In the genomic region with DNA sequence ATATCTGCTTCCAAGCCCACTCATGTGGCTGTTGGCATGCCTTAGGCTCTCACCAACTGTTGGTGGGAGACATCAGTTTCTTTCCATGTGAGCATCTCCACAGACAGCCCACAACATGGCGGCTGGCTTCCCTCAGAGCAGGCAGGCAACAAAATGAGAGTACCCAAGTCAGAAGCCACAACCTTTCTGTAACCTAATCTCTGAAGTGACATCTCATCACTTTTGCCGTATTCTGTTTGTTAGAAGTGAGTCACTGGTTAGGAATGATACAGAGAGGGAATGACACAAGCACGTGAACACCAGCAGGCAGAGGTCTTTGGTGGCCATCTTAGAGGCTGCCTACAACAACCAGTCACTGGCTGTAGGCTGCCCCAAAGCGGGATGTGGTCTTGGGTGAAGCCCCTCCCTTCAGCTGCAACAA, we compare ENCODE assay signal across 12 cellular contexts.
DNase-seq lines count a peak whose midpoint lies in the region; ATAC-seq and TF ChIP-seq lines count a peak whose summit lies in the region.
"Had no signal": no experiment of that assay in that cellular context is flagged by ENCODE, and none has a peak within 500 bp of the region (broad histone marks: within the 10 kb centered on the region; RNA-seq: fewer than 3 reads in every experiment).

No MANE protein-coding gene starts in this region.

- CTCF ChIA-PET in activated CD4-positive, alpha-beta memory T cell treated with anti-CD3 and anti-CD28 coated beads for 36 hours (lab: Charles Lee) = no interaction called here

- H3K36me3 Mint-ChIP-seq in natural killer cell treated with Interleukin-12 subunit alpha and Interleukin-12 subunit beta and Interleukin-15 and Interleukin-18, amount 100 ng/mL, for 72 hours = peaks cover 44% of the 10 kb centered on the region
- peaks cover 13% of the 10 kb centered on the region for H3K36me3 Mint-ChIP-seq in natural killer cell
- peaks cover 25% of the 10 kb centered on the region for H3K36me3 Mint-ChIP-seq in activated CD4-positive, alpha-beta memory T cell treated with anti-CD3 and anti-CD28 coated beads for 36 hours
- H3K36me3 Mint-ChIP-seq in stimulated activated naive CD8-positive, alpha-beta T cell treated with anti-CD3 and anti-CD28 coated beads, Interleukin-15, Interleukin-2, amounts not matched to agents 100 ng/mL and 50 ng/mL, for 24 hours (ENCODE audit: low read depth) = peaks cover 80% of the 10 kb centered on the region

- peaks cover under 1% of the 10 kb centered on the region for H3K9me3 Mint-ChIP-seq in natural killer cell treated with Interleukin-12 subunit alpha and Interleukin-12 subunit beta and Interleukin-15 and Interleukin-18, amount 100 ng/mL, for 72 hours
- no peaks in the 10 kb centered on the region for H3K9me3 Mint-ChIP-seq in natural killer cell
- H3K9me3 Mint-ChIP-seq in activated CD4-positive, alpha-beta memory T cell treated with anti-CD3 and anti-CD28 coated beads for 36 hours = no peaks in the 10 kb centered on the region
- no peaks in the 10 kb centered on the region for H3K9me3 Mint-ChIP-seq in stimulated activated naive CD8-positive, alpha-beta T cell treated with anti-CD3 and anti-CD28 coated beads, Interleukin-15, Interleukin-2, amounts not matched to agents 100 ng/mL and 50 ng/mL, for 24 hours

- H3K4me3 ChIP-seq in fibroblast of villous mesenchyme (ENCODE audit: low read depth, low read length) = no peak overlapping the region
- H3K4me3 ChIP-seq: colonic mucosa had no signal

- intact Hi-C loops in natural killer cell (cut with micrococcal nuclease) = no loop called here
- intact Hi-C loops in activated CD4-positive, alpha-beta memory T cell treated with anti-CD3 and anti-CD28 coated beads for 36 hours (cut with micrococcal nuclease) = loop anchor here (1.0 to 2.0 kb wide), 3 partner anchors 14 to 111 kb away; no protein-coding TSS in a partner anchor

- peak overlapping the region in 1 of 2 donors; percentile 60 for H3K27ac Mint-ChIP-seq in natural killer cell treated with Interleukin-12 subunit alpha and Interleukin-12 subunit beta and Interleukin-15 and Interleukin-18, amount 100 ng/mL, for 72 hours
- no peak overlapping the region for H3K27ac Mint-ChIP-seq in natural killer cell
- H3K27ac Mint-ChIP-seq in activated CD4-positive, alpha-beta memory T cell treated with anti-CD3 and anti-CD28 coated beads for 36 hours = peak overlapping the region; percentile 79
- H3K27ac Mint-ChIP-seq in stimulated activated naive CD8-positive, alpha-beta T cell treated with anti-CD3 and anti-CD28 coated beads, Interleukin-15, Interleukin-2, amounts not matched to agents 100 ng/mL and 50 ng/mL, for 24 hours = peak overlapping the region; percentile 70

- POLR2A ChIA-PET in activated CD4-positive, alpha-beta memory T cell treated with anti-CD3 and anti-CD28 coated beads for 36 hours (lab: Charles Lee) = interaction anchor here (1.1 to 1.6 kb wide), 2 partner anchors 13 to 136 kb away, joined by 3 to 4 read pairs; no protein-coding TSS in a partner anchor

- H3K27me3 Mint-ChIP-seq in natural killer cell treated with Interleukin-12 subunit alpha and Interleukin-12 subunit beta and Interleukin-15 and Interleukin-18, amount 100 ng/mL, for 72 hours = no peaks in the 10 kb centered on the region
- H3K27me3 Mint-ChIP-seq in natural killer cell (ENCODE audit: low read depth in 2 of 2) = no peaks in the 10 kb centered on the region
- no peaks in the 10 kb centered on the region for H3K27me3 Mint-ChIP-seq in activated CD4-positive, alpha-beta memory T cell treated with anti-CD3 and anti-CD28 coated beads for 36 hours
- H3K27me3 Mint-ChIP-seq in stimulated activated naive CD8-positive, alpha-beta T cell treated with anti-CD3 and anti-CD28 coated beads, Interleukin-15, Interleukin-2, amounts not matched to agents 100 ng/mL and 50 ng/mL, for 24 hours = no peaks in the 10 kb centered on the region
- H3K27me3 Mint-ChIP-seq: CD4-positive, CD25-positive, alpha-beta regulatory T cell had no signal

- no peak for TF ChIP-seq CTCF in natural killer cell (IDR thresholded peaks at IDR 0.05)
- TF ChIP-seq CTCF in fibroblast of villous mesenchyme (IDR thresholded peaks at IDR 0.05; ENCODE audit: insufficient read depth, low read depth, low read length) = no peak

- DNase-seq in natural killer cell treated with Interleukin-12 subunit alpha and Interleukin-12 subunit beta and Interleukin-15 and Interleukin-18, amount 100 ng/mL, for 72 hours (ENCODE audit: low spot score) = no peak
- DNase-seq in natural killer cell (no peak), fibroblast of villous mesenchyme (ENCODE audit: low read depth) (peak; percentile 47), globus pallidus (ENCODE audit: low spot score) (no peak), NCI-H2029 treated with DMSO at 0.1 percent for 48 hours (lab: John Stamatoyannopoulos, UW) (no peak)
- DNase-seq in activated CD4-positive, alpha-beta memory T cell treated with anti-CD3 and anti-CD28 coated beads for 36 hours = peak; percentile 75
- DNase-seq: CD4-positive, CD25-positive, alpha-beta regulatory T cell; colonic mucosa; NCI-H2171; T-helper 9 cell had no signal

- no peak overlapping the region for H3K4me3 Mint-ChIP-seq in natural killer cell treated with Interleukin-12 subunit alpha and Interleukin-12 subunit beta and Interleukin-15 and Interleukin-18, amount 100 ng/mL, for 72 hours
- no peak overlapping the region for H3K4me3 Mint-ChIP-seq in natural killer cell
- no peak overlapping the region for H3K4me3 Mint-ChIP-seq in activated CD4-positive, alpha-beta memory T cell treated with anti-CD3 and anti-CD28 coated beads for 36 hours
- peak overlapping the region; percentile 14 for H3K4me3 Mint-ChIP-seq in stimulated activated naive CD8-positive, alpha-beta T cell treated with anti-CD3 and anti-CD28 coated beads, Interleukin-15, Interleukin-2, amounts not matched to agents 100 ng/mL and 50 ng/mL, for 24 hours
- H3K4me3 Mint-ChIP-seq: CD4-positive, CD25-positive, alpha-beta regulatory T cell had no signal

- H3K4me1 Mint-ChIP-seq in natural killer cell treated with Interleukin-12 subunit alpha and Interleukin-12 subunit beta and Interleukin-15 and Interleukin-18, amount 100 ng/mL, for 72 hours (ENCODE audit: low read depth in 2 of 2) = peaks cover 24 to 41% of the 10 kb centered on the region in 2 donors
- H3K4me1 Mint-ChIP-seq in natural killer cell = no peaks in the 10 kb centered on the region
- H3K4me1 Mint-ChIP-seq in activated CD4-positive, alpha-beta memory T cell treated with anti-CD3 and anti-CD28 coated beads for 36 hours (ENCODE audit: low read depth) = peaks cover 31% of the 10 kb centered on the region
- H3K4me1 Mint-ChIP-seq in stimulated activated naive CD8-positive, alpha-beta T cell treated with anti-CD3 and anti-CD28 coated beads, Interleukin-15, Interleukin-2, amounts not matched to agents 100 ng/mL and 50 ng/mL, for 24 hours (ENCODE audit: low read depth) = peaks cover 29% of the 10 kb centered on the region

- peak; percentile 50 to 83 for ATAC-seq in natural killer cell treated with Interleukin-12 subunit alpha and Interleukin-12 subunit beta and Interleukin-15 and Interleukin-18, amount 100 ng/mL, for 72 hours
- ATAC-seq in natural killer cell (no peak), GM21529 (IDR thresholded peaks at IDR 0.05; ENCODE audit: unreplicated experiment) (no peak)

Comparison
In these comparisons a context has a peak if more than half of its experiments do, and no peak if none do; other contexts are left out.
1. ATAC-seq: peak in natural killer cell treated with Interleukin-12 subunit alpha and Interleukin-12 subunit beta and Interleukin-15 and Interleukin-18, amount 100 ng/mL, for 72 hours (2 of 2); none in natural killer cell (0 of 3) and GM21529 (single experiment).
2. DNase-seq: peak in activated CD4-positive, alpha-beta memory T cell treated with anti-CD3 and anti-CD28 coated beads for 36 hours (single experiment) and fibroblast of villous mesenchyme (single experiment); none in natural killer cell treated with Interleukin-12 subunit alpha and Interleukin-12 subunit beta and Interleukin-15 and Interleukin-18, amount 100 ng/mL, for 72 hours (single experiment), natural killer cell (single experiment), globus pallidus (single experiment) and NCI-H2029 treated with DMSO at 0.1 percent for 48 hours (single experiment).
3. H3K27ac Mint-ChIP-seq: peak in activated CD4-positive, alpha-beta memory T cell treated with anti-CD3 and anti-CD28 coated beads for 36 hours (single experiment) and stimulated activated naive CD8-positive, alpha-beta T cell treated with anti-CD3 and anti-CD28 coated beads, Interleukin-15, Interleukin-2, amounts not matched to agents 100 ng/mL and 50 ng/mL, for 24 hours (single experiment); none in natural killer cell (0 of 2).